Comparison of ENCODE assay signal across 33 cellular contexts in genomic region chr16:25223964-25224363, GRCh38. TPM values are rescaled to one million over a fixed set of nuclear protein-coding genes. Genes with fewer than 3 reads are reported as not detected.
"Had no signal": no experiment of that assay in that cellular context is flagged by ENCODE, and none has a peak within 500 bp of the region (broad histone marks: within the 10 kb centered on the region; RNA-seq: fewer than 3 reads in every experiment).

No MANE protein-coding gene starts in this region.

- H3K27ac ChIP-seq: ascending aorta, cardiac muscle cell, WERI-Rb-1 had no signal

- H3K27me3 ChIP-seq: ascending aorta, cardiac muscle cell had no signal

- H3K4me3 ChIP-seq: ascending aorta, cardiac muscle cell had no signal

- DNase-seq: activated CD4-positive, alpha-beta memory T cell treated with anti-CD3 and anti-CD28 coated beads, Interleukin-2, amount 10 ng/mL, durations not matched to agents 7 days and 5 days; activated CD4-positive, alpha-beta T cell treated with anti-CD3 and anti-CD28 coated beads for 1 hour; activated CD4-positive, alpha-beta T cell treated with anti-CD3 and anti-CD28 coated beads for 36 hours; activated CD4-positive, alpha-beta T cell treated with anti-CD3 and anti-CD28 coated beads for 48 hours; activated CD4-positive, alpha-beta T cell treated with anti-CD3 and anti-CD28 coated beads, Interleukin-2, amount 10 ng/mL, durations not matched to agents 7 days and 5 days; activated CD4-positive, alpha-beta T cell treated with anti-CD3 and anti-CD28 coated beads, Interleukin-2, amount 50 U/mL, for 48 hours; activated CD4-positive, CD25-positive, alpha-beta regulatory T cell; activated CD8-positive, alpha-beta memory T cell treated with anti-CD3 and anti-CD28 coated beads for 24 hours; activated CD8-positive, alpha-beta memory T cell treated with anti-CD3 and anti-CD28 coated beads, Interleukin-2, amount 10 ng/mL, durations not matched to agents 7 days and 5 days; activated CD8-positive, alpha-beta memory T cell treated with anti-CD3 and anti-CD28 coated beads, Interleukin-2, amount 50 U/mL, for 48 hours; activated CD8-positive, alpha-beta T cell treated with anti-CD3 and anti-CD28 coated beads, Interleukin-2, amount 10 ng/mL, durations not matched to agents 7 days and 5 days; activated effector memory CD4-positive, alpha-beta T cell treated with Interleukin-2 at 50 U/mL for 16 hours; activated gamma-delta T cell; activated naive CD4-positive, alpha-beta T cell treated with anti-CD3 and anti-CD28 coated beads, Interleukin-2, amount 10 ng/mL, durations not matched to agents 7 days and 5 days; activated naive CD4-positive, alpha-beta T cell treated with Interleukin-2 at 50 U/mL for 16 hours; activated naive CD8-positive, alpha-beta T cell treated with anti-CD3 and anti-CD28 coated beads, Interleukin-2, amount 10 ng/mL, durations not matched to agents 7 days and 5 days; activated naive CD8-positive, alpha-beta T cell treated with anti-CD3 and anti-CD28 coated beads, Interleukin-2, amount 50 U/mL, for 24 hours; activated T-cell treated with anti-CD3 and anti-CD28 coated beads, Interleukin-2, amount 50 U/mL, for 24 hours; activated T-cell treated with anti-CD3 and anti-CD28 coated beads, Interleukin-2, amount 50 U/mL, for 48 hours; amygdala; anterior cingulate cortex; caudate nucleus; cerebellar nuclear complex; T-helper 17 cell; T1000; WERI-Rb-1 had no signal

- H3K36me3 ChIP-seq: ascending aorta, cardiac muscle cell, WERI-Rb-1 had no signal

- H3K9me3 ChIP-seq: ascending aorta had no signal

RNA-seq across cellular contexts. Expression of gene AQP8, which starts 7.2 kb away (rescaled TPM):
- total RNA-seq: activated CD4-positive, alpha-beta memory T cell treated with anti-CD3 and anti-CD28 coated beads, Interleukin-2, amount 10 ng/mL, durations not matched to agents 7 days and 5 days; activated CD4-positive, alpha-beta T cell treated with anti-CD3 and anti-CD28 coated beads for 36 hours; activated CD4-positive, alpha-beta T cell treated with anti-CD3 and anti-CD28 coated beads, Interleukin-2, amount 10 ng/mL, durations not matched to agents 7 days and 5 days; activated CD8-positive, alpha-beta memory T cell treated with anti-CD3 and anti-CD28 coated beads, Interleukin-2, amount 10 ng/mL, durations not matched to agents 7 days and 5 days; activated naive CD8-positive, alpha-beta T cell treated with anti-CD3 and anti-CD28 coated beads, Interleukin-2, amount 10 ng/mL, durations not matched to agents 7 days and 5 days; activated T-helper 2 cell treated with anti-CD3 and anti-CD28 coated beads, Interferon-gamma antibody, Interleukin-2, Interleukin-4, amounts not matched to agents 10 μg/mL and 5 μg/mL and 100 μg/mL, durations not matched to agents 14 hours and 24 hours and 36 hours; ascending aorta; bronchial epithelial cell; chondrocyte; T-helper 1 cell treated with Interleukin-12 subunit alpha and Interleukin-12 subunit beta and Interleukin-4 antibody, amounts not matched to agents 30 ng/mL and 1 ng/mL, for 36 hours; T-helper 2 cell treated with Interferon-gamma antibody and Interleukin-4, amounts not matched to agents 100 ng/mL and 5 ng/mL, for 36 hours had no signal
